ENCODE assay signal across 8 cellular contexts in the genomic region with DNA sequence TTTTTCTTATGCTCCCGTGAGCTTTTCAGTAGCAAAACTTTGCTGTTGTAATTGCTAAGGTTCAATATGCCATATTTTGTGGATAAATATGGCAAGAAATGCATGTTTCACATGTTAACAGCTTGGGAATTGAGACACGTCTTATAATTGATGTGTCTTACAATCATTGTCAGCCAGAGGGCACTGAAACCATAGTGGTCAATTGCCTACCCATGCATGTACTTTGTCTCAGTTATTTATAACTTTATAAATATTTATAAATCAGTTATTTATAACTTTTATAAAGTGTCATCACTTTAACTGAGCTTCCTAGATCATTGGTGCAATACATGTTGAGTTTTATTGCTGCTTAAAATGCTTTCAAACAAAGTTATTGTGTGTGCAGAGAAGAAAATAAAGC.
A peak's percentile ranks its signal among the peaks of the same experiment; 100 is the strongest.
DNase-seq lines count a peak whose midpoint lies in the region; ATAC-seq and TF ChIP-seq lines count a peak whose summit lies in the region.

No MANE protein-coding gene starts in this region.

- no peak overlapping the region for H3K27ac ChIP-seq in CD4-positive, alpha-beta T cell (ENCODE audit: low read depth, low read length)
- no peak overlapping the region for H3K27ac ChIP-seq in Peyer's patch
- H3K27ac ChIP-seq in esophagus squamous epithelium, result no peak overlapping the region

- WGBS in esophagus squamous epithelium, 2 donors, result 9 to 14% methylated on average over 2 of the region's 2 CpGs

- peaks cover 6% of the 10 kb centered on the region for H3K36me3 Mint-ChIP-seq in CD4-positive, alpha-beta T cell (ENCODE audit: low read depth)
- H3K36me3 Mint-ChIP-seq in progenitor cell of endocrine pancreas (ENCODE audit: insufficient read depth), result peaks cover 6% of the 10 kb centered on the region

- H3K27ac Mint-ChIP-seq in CD4-positive, alpha-beta T cell, result no peak overlapping the region
- no peak overlapping the region for H3K27ac Mint-ChIP-seq in progenitor cell of endocrine pancreas

- H3K27me3 ChIP-seq in CD4-positive, alpha-beta T cell (ENCODE audit: control insufficient read depth, insufficient read depth, low read length), result no peaks in the 10 kb centered on the region
- H3K27me3 ChIP-seq in Peyer's patch, result no peaks in the 10 kb centered on the region
- H3K27me3 ChIP-seq in esophagus squamous epithelium, result no peaks in the 10 kb centered on the region

- H3K27me3 Mint-ChIP-seq in CD4-positive, alpha-beta T cell, result no peaks in the 10 kb centered on the region
- H3K27me3 Mint-ChIP-seq in progenitor cell of endocrine pancreas, result no peaks in the 10 kb centered on the region

- POLR2A ChIA-PET in CD4-positive, alpha-beta T cell (lab: Charles Lee), result interaction anchor here (0.7 to 1.0 kb wide), 3 partner anchors 231 to 390 kb away, joined by 3 read pairs; a partner anchor contains a TSS

- H3K9me3 ChIP-seq in CD4-positive, alpha-beta T cell (ENCODE audit: control insufficient read depth, low read length), result no peaks in the 10 kb centered on the region
- H3K9me3 ChIP-seq in Peyer's patch (no peaks in the 10 kb centered on the region), esophagus squamous epithelium (no peaks in the 10 kb centered on the region)

- peak; percentile 76 for ATAC-seq in CD4-positive, alpha-beta T cell (ENCODE audit: poor library complexity)
- ATAC-seq in GM21825 (IDR thresholded peaks at IDR 0.05; ENCODE audit: unreplicated experiment) (no peak), GM19455 (IDR thresholded peaks at IDR 0.05; ENCODE audit: unreplicated experiment) (no peak)

- DNase-seq in CD4-positive, alpha-beta T cell, result peak in 1 of 10 experiments; percentile 11
- DNase-seq in Peyer's patch, result peak in 1 of 3 donors; percentile 49
- no peak for DNase-seq in esophagus squamous epithelium (lab: John Stamatoyannopoulos, UW)
- no peak for DNase-seq in progenitor cell of endocrine pancreas (ENCODE audit: low spot score, unreplicated experiment)
- no peak for DNase-seq in NCI-H1048 (lab: John Stamatoyannopoulos, UW)

- no peaks in the 10 kb centered on the region for H3K4me1 ChIP-seq in Peyer's patch
- peaks cover 0 to 17% (median 13%) of the 10 kb centered on the region in 3 donors for H3K4me1 ChIP-seq in esophagus squamous epithelium

- H3K4me1 Mint-ChIP-seq in CD4-positive, alpha-beta T cell (ENCODE audit: low read depth), result no peaks in the 10 kb centered on the region
- H3K4me1 Mint-ChIP-seq in progenitor cell of endocrine pancreas (ENCODE audit: low read depth), result peaks cover 7% of the 10 kb centered on the region

- CTCF ChIA-PET in CD4-positive, alpha-beta T cell (lab: Charles Lee), result interaction anchor here (0.7 to 1.6 kb wide), 6 partner anchors 23 to 356 kb away, joined by 3 to 8 read pairs (median 3); no protein-coding TSS in a partner anchor

- TF ChIP-seq CTCF in CD4-positive, alpha-beta T cell (IDR thresholded peaks at IDR 0.05), result peak; percentile 79
- peak; percentile 41; the same call in 1 of the 2 replicates for TF ChIP-seq CTCF in GM12874 (IDR thresholded peaks at IDR 0.05; ENCODE audit: insufficient read depth, low read depth, low read length)
- peak in 5 of 6 experiments; percentile 61 to 75 (median 69) for TF ChIP-seq CTCF in Peyer's patch (IDR thresholded peaks at IDR 0.05)
- peak; percentile 38 to 73 (median 58) for TF ChIP-seq CTCF in esophagus squamous epithelium (IDR thresholded peaks at IDR 0.05)
- TF ChIP-seq CTCF in progenitor cell of endocrine pancreas (IDR thresholded peaks at IDR 0.05; ENCODE audit: unreplicated experiment), result peak; percentile 53

- intact Hi-C loops in CD4-positive, alpha-beta T cell (cut with DNase I, micrococcal nuclease), result loop anchor here (1.0 to 5.0 kb wide), 3 partner anchors 261 to 456 kb away; a partner anchor contains a TSS
- intact Hi-C loops in esophagus squamous epithelium (cut with DNase I), result loop anchor here (10.0 kb wide), 1 partner anchor 255 kb away; no protein-coding TSS in a partner anchor

- TF ChIP-seq POLR2A in Peyer's patch (IDR thresholded peaks at IDR 0.05) (no peak), esophagus squamous epithelium (IDR thresholded peaks at IDR 0.05) (no peak)

- H3K4me3 ChIP-seq in Peyer's patch (no peak overlapping the region), esophagus squamous epithelium (no peak overlapping the region)

- H3K36me3 ChIP-seq in Peyer's patch (no peaks in the 10 kb centered on the region), esophagus squamous epithelium (no peaks in the 10 kb centered on the region)

- no peaks in the 10 kb centered on the region for H3K9me3 Mint-ChIP-seq in CD4-positive, alpha-beta T cell
- peaks cover 9% of the 10 kb centered on the region for H3K9me3 Mint-ChIP-seq in progenitor cell of endocrine pancreas (ENCODE audit: low read depth)

- H3K4me3 Mint-ChIP-seq in CD4-positive, alpha-beta T cell, result no peak overlapping the region
- no peak overlapping the region for H3K4me3 Mint-ChIP-seq in progenitor cell of endocrine pancreas (ENCODE audit: low read depth)
